ENCODE assay signal across 18 cellular contexts in the genomic region with DNA sequence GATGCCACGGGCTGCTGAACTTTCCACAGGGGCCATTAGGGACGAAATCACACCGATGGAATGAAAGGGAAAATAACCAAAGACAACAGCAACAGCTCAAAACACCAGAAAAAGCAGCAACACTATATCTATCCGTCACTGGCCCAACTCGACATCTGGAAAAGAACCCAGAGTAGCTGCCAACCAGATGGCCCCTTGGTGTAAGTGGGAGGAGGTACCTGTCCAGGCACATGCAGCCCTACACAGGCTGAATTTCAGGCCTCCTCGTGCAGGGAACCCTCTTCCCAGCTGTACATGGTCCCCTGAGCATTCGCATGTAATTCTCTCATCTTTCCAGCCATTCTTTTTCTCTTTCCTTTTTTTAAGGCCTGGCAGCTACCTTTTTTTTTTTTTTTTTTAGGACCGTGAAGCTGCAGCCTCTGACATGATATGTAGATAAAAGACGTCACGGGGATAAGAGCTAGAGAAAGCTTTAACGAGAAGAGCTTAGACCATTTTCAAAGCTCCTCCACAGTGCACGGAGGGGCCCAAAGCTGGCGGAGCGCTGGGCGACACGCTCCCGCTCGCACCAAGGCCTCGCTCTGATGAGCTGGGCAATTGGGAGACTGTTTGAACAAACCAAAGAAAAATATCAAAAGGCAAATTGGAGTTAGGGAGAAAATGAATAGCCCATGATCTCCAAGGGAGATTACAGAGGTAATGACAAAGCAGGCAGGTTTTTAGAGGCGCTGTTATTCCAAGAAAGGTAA.
"Had no signal": no experiment of that assay in that cellular context is flagged by ENCODE, and none has a peak within 500 bp of the region (broad histone marks: within the 10 kb centered on the region; RNA-seq: fewer than 3 reads in every experiment).

No MANE protein-coding gene starts in this region.

- H3K4me3 ChIP-seq: ovary, psoas muscle, right lobe of liver, suprapubic skin, vagina had no signal

- H3K4me3 Mint-ChIP-seq: activated CD4-positive, alpha-beta T cell treated with anti-CD3 and anti-CD28 coated beads for 36 hours; activated naive CD8-positive, alpha-beta T cell treated with anti-CD3 and anti-CD28 coated beads for 36 hours; stimulated activated naive CD8-positive, alpha-beta T cell treated with anti-CD3 and anti-CD28 coated beads, Interleukin-15, Interleukin-2, amounts not matched to agents 100 ng/mL and 50 ng/mL, for 24 hours; WTC11 had no signal

- H3K27me3 ChIP-seq: ovary, right lobe of liver, suprapubic skin, vagina had no signal

- H3K27ac ChIP-seq: foreskin keratinocyte, ovary, psoas muscle, right lobe of liver, suprapubic skin, vagina had no signal

- H3K4me1 Mint-ChIP-seq: WTC11 had no signal

- DNase-seq: activated CD4-positive, alpha-beta T cell treated with anti-CD3 and anti-CD28 coated beads for 36 hours; activated CD4-positive, alpha-beta T cell treated with anti-CD3 and anti-CD28 coated beads, Interleukin-2, amount 50 U/mL, for 48 hours; activated naive CD8-positive, alpha-beta T cell treated with anti-CD3 and anti-CD28 coated beads for 36 hours; dermis blood vessel endothelial cell; foreskin keratinocyte; islet precursor cell; mammary epithelial cell; ovary; psoas muscle; right lobe of liver; small intestine; stimulated activated CD4-positive, alpha-beta T cell treated with anti-CD3 and anti-CD28 coated beads, Interleukin-15, amount 100 ng/mL, for 24 hours; stimulated activated CD4-positive, alpha-beta T cell treated with anti-CD3 and anti-CD28 coated beads, Interleukin-2, amount 100 ng/mL, for 48 hours; trophoblast cell had no signal

- H3K27ac Mint-ChIP-seq: activated CD4-positive, alpha-beta T cell treated with anti-CD3 and anti-CD28 coated beads for 36 hours; activated naive CD8-positive, alpha-beta T cell treated with anti-CD3 and anti-CD28 coated beads for 36 hours; stimulated activated naive CD8-positive, alpha-beta T cell treated with anti-CD3 and anti-CD28 coated beads, Interleukin-15, Interleukin-2, amounts not matched to agents 100 ng/mL and 50 ng/mL, for 24 hours; WTC11 had no signal

- FAIRE-seq: small intestine had no signal

- H3K36me3 Mint-ChIP-seq: activated naive CD8-positive, alpha-beta T cell treated with anti-CD3 and anti-CD28 coated beads for 36 hours; WTC11 had no signal

- H3K9me3 Mint-ChIP-seq: activated naive CD8-positive, alpha-beta T cell treated with anti-CD3 and anti-CD28 coated beads for 36 hours; stimulated activated naive CD8-positive, alpha-beta T cell treated with anti-CD3 and anti-CD28 coated beads, Interleukin-15, Interleukin-2, amounts not matched to agents 100 ng/mL and 50 ng/mL, for 24 hours had no signal

- H3K27me3 Mint-ChIP-seq: activated naive CD8-positive, alpha-beta T cell treated with anti-CD3 and anti-CD28 coated beads for 36 hours; stimulated activated naive CD8-positive, alpha-beta T cell treated with anti-CD3 and anti-CD28 coated beads, Interleukin-15, Interleukin-2, amounts not matched to agents 100 ng/mL and 50 ng/mL, for 24 hours had no signal

- H3K36me3 ChIP-seq: ovary, right lobe of liver, suprapubic skin, vagina had no signal

- H3K4me1 ChIP-seq: foreskin keratinocyte, psoas muscle, right lobe of liver, suprapubic skin, vagina had no signal

- H3K9me3 ChIP-seq: ovary, psoas muscle, right lobe of liver, suprapubic skin, vagina had no signal
